8 cellular contexts compared by ENCODE assay signal in the genomic region with DNA sequence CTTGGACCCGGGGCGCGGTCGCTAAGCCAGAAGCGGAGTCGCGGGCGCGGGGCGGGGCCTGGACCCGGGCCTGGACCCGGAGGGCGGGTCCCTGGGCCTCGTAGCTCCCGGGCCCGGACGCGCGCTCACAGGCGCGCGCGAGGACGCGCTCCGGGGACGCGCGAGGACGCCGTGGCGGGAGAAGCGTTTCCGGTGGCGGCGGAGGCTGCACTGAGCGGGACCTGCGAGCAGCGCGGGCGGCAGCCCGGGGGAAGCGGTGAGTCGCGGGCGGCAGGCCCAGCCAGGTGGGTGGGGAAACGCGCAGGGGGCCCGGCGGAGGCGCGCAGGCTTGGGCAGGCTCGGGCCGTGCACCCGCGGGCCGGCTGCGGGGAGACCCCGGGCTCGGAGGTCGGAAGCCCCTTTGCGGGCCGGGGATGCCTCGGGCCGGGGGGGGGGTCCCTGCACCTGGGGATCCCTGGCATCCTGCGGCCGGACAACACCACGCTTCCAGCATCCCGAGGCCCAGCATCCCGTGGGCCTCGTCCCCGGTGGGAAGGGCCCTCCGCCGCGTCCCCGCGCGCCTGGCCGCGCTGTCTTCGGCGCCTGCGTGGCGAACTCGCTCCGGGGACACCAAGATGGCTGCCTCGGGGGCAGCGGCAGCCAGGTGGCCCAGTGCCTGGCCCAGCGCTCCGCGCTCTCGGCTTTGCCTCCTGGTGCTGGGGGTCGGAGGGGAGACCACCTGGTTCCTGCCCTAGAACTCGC. TPM values are rescaled to one million over a fixed set of nuclear protein-coding genes. Genes with fewer than 3 reads are reported as not detected.
A peak's percentile ranks its signal among the peaks of the same experiment; 100 is the strongest.
DNase-seq lines count a peak whose midpoint lies in the region; ATAC-seq and TF ChIP-seq lines count a peak whose summit lies in the region.

Gene SFXN1 (plus strand): TSS at position 177 of the 741 bp plus-strand sequence. CDS start 13,544 bp downstream, outside the sequence.

- ATAC-seq in HG03064 (IDR thresholded peaks at IDR 0.05; ENCODE audit: low read depth, unreplicated experiment) (peak; percentile 95), left lung (peak; percentile 98)

- POLR2A ChIA-PET in AG04450 (lab: Yijun Ruan, JAX), result interaction anchor here (0.6 to 0.9 kb wide), 4 partner anchors 8 to 89 kb away, joined by 3 to 7 read pairs (median 4); no protein-coding TSS in a partner anchor

- TF ChIP-seq CTCF in AG04450 (IDR thresholded peaks at IDR 0.05; ENCODE audit: low read depth, low read length) (no peak), left lung (IDR thresholded peaks at IDR 0.05) (no peak)

- TF ChIP-seq POLR2A in GM18526 (IDR thresholded peaks at IDR 0.05; ENCODE audit: extremely low read depth, insufficient read length), result peak; percentile 64

- DNase-seq in AG04450 (ENCODE audit: low read depth, low spot score) (no peak), NCI-H226 (peak; percentile 70), dedifferentiated amniotic fluid mesenchymal stem cell (ENCODE audit: extremely low spot score) (peak; percentile 40), left lung (peak; percentile 77 to 93)
- peak; percentile 88 for DNase-seq in activated CD4-positive, alpha-beta T cell treated with anti-CD3 and anti-CD28 coated beads for 48 hours
- DNase-seq in stimulated activated CD4-positive, alpha-beta T cell treated with anti-CD3 and anti-CD28 coated beads, Interleukin-2, amount 100 ng/mL, for 48 hours, result peak; percentile 74 to 85

- H3K27ac ChIP-seq in AG04450 (ENCODE audit: low read depth, low read length), result peak within 1 kb of the TSS; percentile 21
- peak within 1 kb of the TSS; percentile 56 to 57 for H3K27ac ChIP-seq in left lung

- H3K4me1 ChIP-seq in left lung, result peaks cover 10 to 14% of the 10 kb centered on the region in 2 donors

- peaks cover 7% of the 10 kb centered on the region for H3K27me3 ChIP-seq in AG04450 (ENCODE audit: control insufficient read depth, insufficient read depth, low read length)
- H3K27me3 ChIP-seq in left lung, result peaks cover 0 to 29% of the 10 kb centered on the region in 2 donors

- intact Hi-C loops in left lung (cut with DNase I), result no loop called here

- H3K9me3 ChIP-seq in AG04450 (ENCODE audit: control insufficient read depth, insufficient read depth, low read length), result no peaks in the 10 kb centered on the region; the same call in 1 of the 2 replicates
- no peaks in the 10 kb centered on the region for H3K9me3 ChIP-seq in left lung

- peaks cover 0 to 2% of the 10 kb centered on the region in 2 donors for H3K36me3 ChIP-seq in left lung

- peak within 1 kb of the TSS; percentile 90 for H3K4me3 ChIP-seq in AG04450 (ENCODE audit: low read depth, low read length)
- peak within 1 kb of the TSS; percentile 81 to 87 for H3K4me3 ChIP-seq in left lung

- CTCF ChIA-PET in AG04450 (lab: Charles Lee), result interaction anchor here (6.3 kb wide), 1 partner anchor 14 kb away, joined by 50 read pairs; no protein-coding TSS in a partner anchor

RNA-seq across cellular contexts. Expression of gene SFXN1, which starts in this region (rescaled TPM):
- polyA plus RNA-seq in AG04450 (2011; rRNA removed), result 125 and 126 TPM in 2 replicates
- polyA minus RNA-seq in AG04450 (2011; rRNA and poly(A)+ RNA removed), result 158 TPM in 2 replicates
- 10 to 100 TPM; 29.2 to 30.9 TPM for total RNA-seq in left lung
